12 cellular contexts compared by ENCODE assay signal in genomic region chr7:116356979-116357378, GRCh38.
DNase-seq lines count a peak whose midpoint lies in the region; ATAC-seq, FAIRE-seq and TF ChIP-seq lines count a peak whose summit lies in the region.
"Had no signal": no experiment of that assay in that cellular context is flagged by ENCODE, and none has a peak within 500 bp of the region (broad histone marks: within the 10 kb centered on the region; RNA-seq: fewer than 3 reads in every experiment).

No MANE protein-coding gene starts in this region.

- H3K4me3 ChIP-seq in endothelial cell of umbilical vein (replicated peaks in 1 of 3; ENCODE audit: insufficient read depth in 1 of 3, low read depth in 1 of 3, low read length in 3 of 3) (no peak overlapping the region), osteoblast (ENCODE audit: insufficient read depth, low read length) (no peak overlapping the region)
- H3K4me3 ChIP-seq: BLaER1 had no signal

- H3K9me1 ChIP-seq in endothelial cell of umbilical vein (replicated peaks; ENCODE audit: control insufficient read depth, extremely low read depth, insufficient read depth, low read length) = no peaks in the 10 kb centered on the region

- BruUV-seq in endothelial cell of umbilical vein (replicated peaks; lab: Mats Ljungman, UMichigan) = no TSS peak

- dilution Hi-C loops in endothelial cell of umbilical vein (cut with MboI; ENCODE audit: extremely low pct_ligation_motif_present, low sequenced_read_pairs) = no loop called here

- TF ChIP-seq CTCF in endothelial cell of umbilical vein (IDR thresholded peaks at IDR 0.05; ENCODE audit: extremely low read depth in 1 of 2, insufficient read depth in 1 of 2, low read depth in 1 of 2, low read length in 2 of 2) = no peak
- TF ChIP-seq CTCF in osteoblast (IDR thresholded peaks at IDR 0.05; ENCODE audit: extremely low read depth, low read depth, low read length) = no peak

- H3K27me3 ChIP-seq in endothelial cell of umbilical vein (ENCODE audit: control insufficient read depth in 2 of 2, insufficient read depth in 2 of 2, low read length in 2 of 2) (no peaks in the 10 kb centered on the region), osteoblast (ENCODE audit: insufficient read depth, low read length) (no peaks in the 10 kb centered on the region)
- H3K27me3 ChIP-seq: BLaER1 had no signal

- peak overlapping the region; percentile 96 for H3K9ac ChIP-seq in endothelial cell of umbilical vein (replicated peaks; ENCODE audit: extremely low read depth, insufficient read depth, low read length)
- H3K9ac ChIP-seq: BLaER1 had no signal

- in situ Hi-C loops in ACHN (cut with HindIII; ENCODE audit: low pct_ligation_motif_present, low pct_unique_long_range_greater_than_20kb, low sequenced_read_pairs) = no loop called here

- H3K9me3 ChIP-seq in endothelial cell of umbilical vein (replicated peaks; ENCODE audit: control insufficient read depth, insufficient read depth, low read length) (no peaks in the 10 kb centered on the region), osteoblast (ENCODE audit: low read depth, low read length) (no peaks in the 10 kb centered on the region)
- H3K9me3 ChIP-seq: BLaER1 had no signal

- peak; percentile 18 for FAIRE-seq in endothelial cell of umbilical vein (lab: Jason Lieb, UNC)

- TF ChIP-seq POLR2A in endothelial cell of umbilical vein (IDR thresholded peaks at IDR 0.05; ENCODE audit: low read depth, low read length) = no peak

- H2AFZ ChIP-seq in endothelial cell of umbilical vein (ENCODE audit: low read depth, low read length) (no peak overlapping the region), osteoblast (ENCODE audit: low read length) (no peak overlapping the region)

- no peak for ATAC-seq in GM21737 (IDR thresholded peaks at IDR 0.05; ENCODE audit: unreplicated experiment)
- ATAC-seq in HG02642 (IDR thresholded peaks at IDR 0.05; ENCODE audit: poor library complexity, unreplicated experiment) = no peak

- no peaks in the 10 kb centered on the region for H3K79me2 ChIP-seq in endothelial cell of umbilical vein (ENCODE audit: control insufficient read depth, insufficient read depth, low read length)
- no peaks in the 10 kb centered on the region for H3K79me2 ChIP-seq in osteoblast (ENCODE audit: insufficient read depth, low read length)

- H3K4me1 ChIP-seq in endothelial cell of umbilical vein (ENCODE audit: control insufficient read depth, extremely low read depth, insufficient read depth, low read length) (peaks cover 65% of the 10 kb centered on the region), osteoblast (ENCODE audit: insufficient read depth, low read length) (peaks cover 45% of the 10 kb centered on the region)
- H3K4me1 ChIP-seq: BLaER1 had no signal

- intact Hi-C loops in endothelial cell of umbilical vein (cut with micrococcal nuclease) = no loop called here

- H3K27ac ChIP-seq in endothelial cell of umbilical vein (ENCODE audit: insufficient read depth, low read depth, low read length) (peak overlapping the region; percentile 99), osteoblast (ENCODE audit: low read depth, low read length) (peak overlapping the region; percentile 96)
- H3K27ac ChIP-seq: BLaER1 had no signal

- CTCF ChIA-PET in endothelial cell of umbilical vein (lab: Charles Lee) = interaction anchor here (1.1 to 1.6 kb wide), 5 partner anchors 37 to 169 kb away, joined by 3 to 5 read pairs (median 5); no protein-coding TSS in a partner anchor

- DNase-seq in ACHN (peak; percentile 26), NCI-H526 treated with DMSO at 0.1 percent for 48 hours (lab: John Stamatoyannopoulos, UW) (peak; percentile 97), endothelial cell of umbilical vein (ENCODE audit: low read depth, low spot score) (peak; percentile 75), osteoblast (ENCODE audit: insufficient read length, low spot score, missing footprints) (no peak), AML-193 (lab: John Stamatoyannopoulos, UW) (no peak), AG08395 (ENCODE audit: low spot score) (no peak)
- DNase-seq: activated gamma-delta T cell treated with Interleukin-2 at 50 U/mL for 16 hours; effector CD4-positive, alpha-beta T cell; NCI-H146 had no signal

- H4K20me1 ChIP-seq in endothelial cell of umbilical vein (replicated peaks; ENCODE audit: control insufficient read depth, extremely low read depth, insufficient read depth, low read length) (no peaks in the 10 kb centered on the region), osteoblast (ENCODE audit: insufficient read depth, low read length) (no peaks in the 10 kb centered on the region)
- H4K20me1 ChIP-seq: BLaER1 had no signal

- no peaks in the 10 kb centered on the region for H3K36me3 ChIP-seq in endothelial cell of umbilical vein (ENCODE audit: control insufficient read depth in 2 of 2, extremely low read depth in 1 of 2, insufficient read depth in 2 of 2, low read length in 2 of 2)
- H3K36me3 ChIP-seq in osteoblast (ENCODE audit: insufficient read depth, low read length) = no peaks in the 10 kb centered on the region
- H3K36me3 ChIP-seq: BLaER1 had no signal

- H3K4me2 ChIP-seq in endothelial cell of umbilical vein (ENCODE audit: insufficient read depth, low read length) = peak overlapping the region; percentile 39
- H3K4me2 ChIP-seq in osteoblast (ENCODE audit: insufficient read depth, low read length) = no peak overlapping the region
- H3K4me2 ChIP-seq: BLaER1 had no signal

- POLR2A ChIA-PET in endothelial cell of umbilical vein (lab: Charles Lee) = interaction anchor here (1.2 kb wide), 1 partner anchor 69 kb away, joined by 5 read pairs; no protein-coding TSS in a partner anchor

TF ChIP-seq in endothelial cell of umbilical vein, 7 proteins besides CTCF, POLR2A, EP300 and RAD21:
- no peak for TF ChIP-seq FOS (IDR thresholded peaks at IDR 0.05; ENCODE audit: borderline replicate concordance, insufficient read depth, low read length)
- no peak for TF ChIP-seq JUN (IDR thresholded peaks at IDR 0.05; ENCODE audit: borderline replicate concordance, insufficient read depth, insufficient read length, low read depth)
- no peak for TF ChIP-seq POLR2AphosphoS5 (IDR thresholded peaks at IDR 0.05; ENCODE audit: insufficient read depth, low read depth, low read length)
- TF ChIP-seq EZH2 (IDR thresholded peaks at IDR 0.05; ENCODE audit: borderline replicate concordance, low read depth, low read length, severe bottlenecking) = no peak
- TF ChIP-seq, protein P1, sequence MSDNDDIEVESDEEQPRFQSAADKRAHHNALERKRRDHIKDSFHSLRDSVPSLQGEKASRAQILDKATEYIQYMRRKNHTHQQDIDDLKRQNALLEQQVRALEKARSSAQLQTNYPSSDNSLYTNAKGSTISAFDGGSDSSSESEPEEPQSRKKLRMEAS (IDR thresholded peaks at IDR 0.05; ENCODE audit: insufficient read depth, insufficient read length) = no peak
- TF ChIP-seq MYC (IDR thresholded peaks at IDR 0.05; ENCODE audit: low read depth, low read length) = no peak
- TF ChIP-seq GATA2 (IDR thresholded peaks at IDR 0.05; ENCODE audit: insufficient read depth, insufficient read length, low read depth, low read length) = no peak

Comparison
In these comparisons a context has a peak if more than half of its experiments do, and no peak if none do; other contexts are left out.
1. DNase-seq: peak in ACHN (single experiment), NCI-H526 treated with DMSO at 0.1 percent for 48 hours (single experiment) and endothelial cell of umbilical vein (single experiment); none in osteoblast (single experiment), AML-193 (0 of 2) and AG08395 (single experiment).